In genomic region chr17:71974051-71974450, GRCh38 we compare ENCODE assay signal across 18 cellular contexts.
"Had no signal": no experiment of that assay in that cellular context is flagged by ENCODE, and none has a peak within 500 bp of the region (broad histone marks: within the 10 kb centered on the region; RNA-seq: fewer than 3 reads in every experiment).

No MANE protein-coding gene starts in this region.

- H3K4me1 ChIP-seq: thyroid gland, upper lobe of right lung had no signal

- ATAC-seq: heart left ventricle; naive thymus-derived CD8-positive, alpha-beta T cell; stimulated activated effector memory CD8-positive, alpha-beta T cell treated with anti-CD3 and anti-CD28 coated beads, Interleukin-12 subunit alpha, Interleukin-12 subunit beta, amount 100 ng/mL, for 72 hours; stimulated activated naive CD8-positive, alpha-beta T cell treated with anti-CD3 and anti-CD28 coated beads, Interleukin-15, Interleukin-2, amounts not matched to agents 100 U/mL and 50 U/mL, for 24 hours; upper lobe of right lung had no signal

- H3K27ac ChIP-seq: neutrophil, thyroid gland, upper lobe of right lung had no signal

- H3K27me3 ChIP-seq: heart left ventricle, neutrophil, right atrium auricular region, sigmoid colon, suprapubic skin, thyroid gland, upper lobe of right lung, vagina had no signal

- H3K4me3 ChIP-seq: right atrium auricular region, smooth muscle cell, thyroid gland, upper lobe of right lung had no signal

- H3K4me1 Mint-ChIP-seq: stimulated activated effector memory CD8-positive, alpha-beta T cell treated with anti-CD3 and anti-CD28 coated beads, Interleukin-12 subunit alpha, Interleukin-12 subunit beta, amount 100 ng/mL, for 72 hours had no signal

- H3K36me3 Mint-ChIP-seq: stimulated activated effector memory CD8-positive, alpha-beta T cell treated with anti-CD3 and anti-CD28 coated beads, Interleukin-12 subunit alpha, Interleukin-12 subunit beta, amount 100 ng/mL, for 72 hours had no signal

- H3K4me3 Mint-ChIP-seq: naive thymus-derived CD8-positive, alpha-beta T cell; stimulated activated effector memory CD8-positive, alpha-beta T cell treated with anti-CD3 and anti-CD28 coated beads, Interleukin-12 subunit alpha, Interleukin-12 subunit beta, amount 100 ng/mL, for 72 hours had no signal

- H3K9me3 ChIP-seq: neutrophil, sigmoid colon, suprapubic skin, thyroid gland, upper lobe of right lung, vagina had no signal

- H3K27ac Mint-ChIP-seq: naive thymus-derived CD8-positive, alpha-beta T cell; stimulated activated effector memory CD8-positive, alpha-beta T cell treated with anti-CD3 and anti-CD28 coated beads, Interleukin-12 subunit alpha, Interleukin-12 subunit beta, amount 100 ng/mL, for 72 hours had no signal

- DNase-seq: effector CD8-positive, alpha-beta T cell; foreskin melanocyte; heart left ventricle; hippocampal formation; mesendoderm; naive thymus-derived CD8-positive, alpha-beta T cell; sigmoid colon; stimulated activated CD4-positive, alpha-beta T cell treated with anti-CD3 and anti-CD28 coated beads, Interleukin-4, amount 100 ng/mL, for 1 hour; stimulated activated CD8-positive, alpha-beta memory T cell treated with anti-CD3 and anti-CD28 coated beads, Interleukin-4, amount 100 ng/mL, for 48 hours; stimulated activated naive CD8-positive, alpha-beta T cell treated with anti-CD3 and anti-CD28 coated beads, Interleukin-15, Interleukin-2, amounts not matched to agents 100 U/mL and 50 U/mL, for 24 hours; thyroid gland; upper lobe of right lung had no signal

- H3K36me3 ChIP-seq: heart left ventricle, neutrophil, right atrium auricular region, sigmoid colon, suprapubic skin, thyroid gland, upper lobe of right lung, vagina had no signal
